21 cellular contexts compared by ENCODE assay signal in the genomic region with DNA sequence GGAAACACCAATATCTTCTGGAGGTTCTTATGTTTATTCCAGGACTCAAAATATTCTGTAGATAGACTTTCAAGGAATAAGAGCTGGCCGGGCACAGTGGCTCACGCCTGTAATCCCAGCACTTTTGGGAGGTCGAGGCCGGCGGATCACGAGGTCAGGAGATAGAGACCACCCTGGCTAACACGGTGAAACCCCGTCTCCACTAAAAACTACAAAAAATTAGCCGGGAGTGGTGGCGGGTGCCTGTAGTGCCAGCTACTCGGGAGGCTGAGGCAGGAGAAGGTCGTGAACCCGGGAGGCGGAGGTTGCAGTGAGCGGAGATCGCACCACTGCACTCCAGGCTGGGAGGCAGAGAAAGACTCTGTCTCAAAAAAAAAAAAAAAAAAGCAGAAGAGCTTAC. TPM values are rescaled to one million over a fixed set of nuclear protein-coding genes. Genes with fewer than 3 reads are reported as not detected.
"Had no signal": no experiment of that assay in that cellular context is flagged by ENCODE, and none has a peak within 500 bp of the region (broad histone marks: within the 10 kb centered on the region; RNA-seq: fewer than 3 reads in every experiment).

No MANE protein-coding gene starts in this region.

RNA-seq across cellular contexts. Expression of gene OR4M1, which starts 12.5 kb away (rescaled TPM):
- total RNA-seq: activated naive CD4-positive, alpha-beta T cell treated with anti-CD3 and anti-CD28 coated beads for 36 hours; activated naive CD4-positive, alpha-beta T cell treated with anti-CD3 and anti-CD28 coated beads, Interleukin-2, amount 50 U/mL, for 72 hours; activated naive CD8-positive, alpha-beta T cell treated with anti-CD3 and anti-CD28 coated beads for 36 hours; activated naive CD8-positive, alpha-beta T cell treated with anti-CD3 and anti-CD28 coated beads, Interleukin-2, amount 10 ng/mL, durations not matched to agents 7 days and 5 days; activated T-cell treated with anti-CD3 and anti-CD28 coated beads, Interleukin-2, amount 50 U/mL, for 4 hours; activated T-cell treated with anti-CD3 and anti-CD28 coated beads, Interleukin-2, amount 50 U/mL, for 72 hours; activated T-helper 1 cell treated with anti-CD3 and anti-CD28 coated beads, Interleukin-12 subunit alpha, Interleukin-12 subunit beta, Interleukin-2, Interleukin-4 antibody, amounts not matched to agents 30 ng/mL and 10 ng/mL and 1 ng/mL, durations not matched to agents 14 hours and 24 hours and 36 hours; activated T-helper 17 cell treated with anti-CD3 and anti-CD28 coated beads, Interleukin-2, amount 50 U/mL, for 72 hours; activated T-helper 2 cell treated with anti-CD3 and anti-CD28 coated beads, Interferon-gamma antibody, Interleukin-2, Interleukin-4, amounts not matched to agents 10 μg/mL and 5 μg/mL and 100 μg/mL, durations not matched to agents 14 hours and 24 hours and 36 hours; adrenal gland; aorta; ascending aorta; astrocyte; body of pancreas; breast epithelium; bronchial epithelial cell; cardiac muscle cell; cardiac septum; cerebellum; chondrocyte had no signal
- polyA plus RNA-seq: adipose tissue, adrenal gland, aorta, cardiac muscle cell had no signal

RNA-seq across cellular contexts. Expression of gene OR4N2, which starts 17.7 kb away (rescaled TPM):
- total RNA-seq: activated naive CD4-positive, alpha-beta T cell treated with anti-CD3 and anti-CD28 coated beads for 36 hours; activated naive CD4-positive, alpha-beta T cell treated with anti-CD3 and anti-CD28 coated beads, Interleukin-2, amount 50 U/mL, for 72 hours; activated naive CD8-positive, alpha-beta T cell treated with anti-CD3 and anti-CD28 coated beads for 36 hours; activated naive CD8-positive, alpha-beta T cell treated with anti-CD3 and anti-CD28 coated beads, Interleukin-2, amount 10 ng/mL, durations not matched to agents 7 days and 5 days; activated T-cell treated with anti-CD3 and anti-CD28 coated beads, Interleukin-2, amount 50 U/mL, for 4 hours; activated T-cell treated with anti-CD3 and anti-CD28 coated beads, Interleukin-2, amount 50 U/mL, for 72 hours; activated T-helper 1 cell treated with anti-CD3 and anti-CD28 coated beads, Interleukin-12 subunit alpha, Interleukin-12 subunit beta, Interleukin-2, Interleukin-4 antibody, amounts not matched to agents 30 ng/mL and 10 ng/mL and 1 ng/mL, durations not matched to agents 14 hours and 24 hours and 36 hours; activated T-helper 17 cell treated with anti-CD3 and anti-CD28 coated beads, Interleukin-2, amount 50 U/mL, for 72 hours; activated T-helper 2 cell treated with anti-CD3 and anti-CD28 coated beads, Interferon-gamma antibody, Interleukin-2, Interleukin-4, amounts not matched to agents 10 μg/mL and 5 μg/mL and 100 μg/mL, durations not matched to agents 14 hours and 24 hours and 36 hours; adrenal gland; aorta; ascending aorta; astrocyte; body of pancreas; breast epithelium; bronchial epithelial cell; cardiac muscle cell; cardiac septum; cerebellum; chondrocyte had no signal
- polyA plus RNA-seq: adipose tissue, adrenal gland, aorta, cardiac muscle cell had no signal

RNA-seq across cellular contexts. Expression of gene OR4Q3, which starts 42.5 kb away (rescaled TPM):
- total RNA-seq: activated naive CD4-positive, alpha-beta T cell treated with anti-CD3 and anti-CD28 coated beads for 36 hours; activated naive CD4-positive, alpha-beta T cell treated with anti-CD3 and anti-CD28 coated beads, Interleukin-2, amount 50 U/mL, for 72 hours; activated naive CD8-positive, alpha-beta T cell treated with anti-CD3 and anti-CD28 coated beads for 36 hours; activated naive CD8-positive, alpha-beta T cell treated with anti-CD3 and anti-CD28 coated beads, Interleukin-2, amount 10 ng/mL, durations not matched to agents 7 days and 5 days; activated T-cell treated with anti-CD3 and anti-CD28 coated beads, Interleukin-2, amount 50 U/mL, for 4 hours; activated T-cell treated with anti-CD3 and anti-CD28 coated beads, Interleukin-2, amount 50 U/mL, for 72 hours; activated T-helper 1 cell treated with anti-CD3 and anti-CD28 coated beads, Interleukin-12 subunit alpha, Interleukin-12 subunit beta, Interleukin-2, Interleukin-4 antibody, amounts not matched to agents 30 ng/mL and 10 ng/mL and 1 ng/mL, durations not matched to agents 14 hours and 24 hours and 36 hours; activated T-helper 17 cell treated with anti-CD3 and anti-CD28 coated beads, Interleukin-2, amount 50 U/mL, for 72 hours; activated T-helper 2 cell treated with anti-CD3 and anti-CD28 coated beads, Interferon-gamma antibody, Interleukin-2, Interleukin-4, amounts not matched to agents 10 μg/mL and 5 μg/mL and 100 μg/mL, durations not matched to agents 14 hours and 24 hours and 36 hours; adrenal gland; aorta; ascending aorta; astrocyte; body of pancreas; breast epithelium; bronchial epithelial cell; cardiac muscle cell; cardiac septum; cerebellum; chondrocyte had no signal
- polyA plus RNA-seq: adipose tissue, adrenal gland, aorta, cardiac muscle cell had no signal
